In genomic region chr17:80720624-80721577, GRCh38 we compare ENCODE assay signal across 8 cellular contexts.
DNase-seq lines count a peak whose midpoint lies in the region; ATAC-seq and TF ChIP-seq lines count a peak whose summit lies in the region.

No MANE protein-coding gene starts in this region.

- intact Hi-C loops in Calu3 (cut with micrococcal nuclease; ENCODE audit: unreplicated experiment): no loop called here
- intact Hi-C loops in body of pancreas (cut with DNase I): no loop called here

- H3K36me3 Mint-ChIP-seq in Calu3 (ENCODE audit: insufficient read depth, unreplicated experiment): no peaks in the 10 kb centered on the region

- BruUV-seq in Calu3 (replicated peaks; lab: Mats Ljungman, UMichigan): no TSS peak

- CTCF ChIA-PET in Calu3 (lab: Charles Lee): interaction anchor here (1.0 kb wide), 1 partner anchor 11 kb away, joined by 3 read pairs; no protein-coding TSS in a partner anchor

- no peak for TF ChIP-seq POLR2A in body of pancreas (IDR thresholded peaks at IDR 0.05)

- H3K27ac Mint-ChIP-seq in Calu3 (ENCODE audit: unreplicated experiment): peak overlapping the region; percentile 78

- H3K9me3 ChIP-seq in body of pancreas (no peaks in the 10 kb centered on the region), right atrium auricular region (no peaks in the 10 kb centered on the region), hepatocyte (ENCODE audit: low read depth) (no peaks in the 10 kb centered on the region)

- H3K27ac ChIP-seq in body of pancreas (no peak overlapping the region), right atrium auricular region (no peak overlapping the region), hepatocyte (no peak overlapping the region)

- peak; percentile 21 for ATAC-seq in body of pancreas

- WGBS in body of pancreas, 2 donors: 62 to 78% methylated on average over 20 to 35 of the region's 35 CpGs
- WGBS in hepatocyte (ENCODE audit: low lambda C conversion rate, missing lambda C conversion rate): 82% methylated on average over 35 of the region's 35 CpGs

- H3K36me3 ChIP-seq in body of pancreas (replicated peaks in 1 of 2; ENCODE audit: insufficient read depth in 1 of 2, low read depth in 2 of 2): no peaks in the 10 kb centered on the region
- H3K36me3 ChIP-seq in right atrium auricular region: no peaks in the 10 kb centered on the region
- H3K36me3 ChIP-seq in hepatocyte (replicated peaks; ENCODE audit: insufficient read depth, low read depth): no peaks in the 10 kb centered on the region

- no peaks in the 10 kb centered on the region for H3K27me3 Mint-ChIP-seq in Calu3 (ENCODE audit: unreplicated experiment)

- TF ChIP-seq CTCF in Calu3 (IDR thresholded peaks at IDR 0.05; ENCODE audit: unreplicated experiment) (no peak), body of pancreas (IDR thresholded peaks at IDR 0.05) (no peak), right atrium auricular region (IDR thresholded peaks at IDR 0.05) (no peak), hepatocyte (IDR thresholded peaks at IDR 0.05; ENCODE audit: poor library complexity) (no peak), GM13976 (IDR thresholded peaks at IDR 0.05; ENCODE audit: borderline replicate concordance, control extremely low read depth, extremely low read depth, insufficient read depth, missing control alignments) (no peak)

- no peak overlapping the region for H3K4me3 ChIP-seq in body of pancreas
- H3K4me3 ChIP-seq in right atrium auricular region: no peak overlapping the region
- H3K4me3 ChIP-seq in hepatocyte: no peak overlapping the region

- no peaks in the 10 kb centered on the region for H3K9me2 ChIP-seq in hepatocyte (replicated peaks; ENCODE audit: insufficient read depth)

- peaks cover 4% of the 10 kb centered on the region for H3K9me3 Mint-ChIP-seq in Calu3 (ENCODE audit: low read depth, unreplicated experiment)

- peaks cover 43% of the 10 kb centered on the region for H3K4me1 Mint-ChIP-seq in Calu3 (ENCODE audit: low read depth, unreplicated experiment)

- H3K4me3 Mint-ChIP-seq in Calu3 (ENCODE audit: low read depth, unreplicated experiment): peak overlapping the region; percentile 48

- DNase-seq in Calu3: peak; percentile 78
- DNase-seq in T-helper 22 cell (ENCODE audit: low read depth): peak; percentile 54
- peak in 3 of 4 donors; percentile 26 to 27 (median 26) for DNase-seq in body of pancreas
- peak; percentile 88 for DNase-seq in renal cortical epithelial cell (ENCODE audit: low read depth)
- no peak for DNase-seq in GOT3 (lab: John Stamatoyannopoulos, UW)
- DNase-seq in right atrium auricular region (ENCODE audit: low spot score): no peak
- no peak for DNase-seq in hepatocyte (ENCODE audit: low spot score)
- DNase-seq in GM13976 (ENCODE audit: low spot score): no peak

- H3K4me1 ChIP-seq in body of pancreas: peaks cover 16% of the 10 kb centered on the region
- H3K4me1 ChIP-seq in right atrium auricular region: peaks cover 0 to 11% of the 10 kb centered on the region in 2 donors
- H3K4me1 ChIP-seq in hepatocyte (ENCODE audit: insufficient read depth): peaks cover 11% of the 10 kb centered on the region

- H4K20me1 ChIP-seq in hepatocyte (ENCODE audit: insufficient read depth, poor library complexity, severe bottlenecking): peaks cover 3% of the 10 kb centered on the region

- peaks cover 44% of the 10 kb centered on the region for H3K79me2 ChIP-seq in hepatocyte

- no peak overlapping the region for H2AFZ ChIP-seq in hepatocyte

- no peak overlapping the region for H3K4me2 ChIP-seq in hepatocyte

- H3K27me3 ChIP-seq in body of pancreas: no peaks in the 10 kb centered on the region
- no peaks in the 10 kb centered on the region for H3K27me3 ChIP-seq in right atrium auricular region
- no peaks in the 10 kb centered on the region for H3K27me3 ChIP-seq in hepatocyte

- in situ Hi-C loops in GM13976 (cut with MboI; ENCODE audit: low sequenced_read_pairs, unreplicated experiment): no loop called here

Comparison
In these comparisons a context has a peak if more than half of its experiments do, and no peak if none do; other contexts are left out.
1. DNase-seq: peak in Calu3 (single experiment), T-helper 22 cell (single experiment), body of pancreas (3 of 4) and renal cortical epithelial cell (single experiment); none in GOT3 (single experiment), right atrium auricular region (single experiment), hepatocyte (single experiment) and GM13976 (single experiment).